Comparison of ENCODE assay signal across 20 cellular contexts in genomic region chr12:7265251-7265650, GRCh38. TPM values are rescaled to one million over a fixed set of nuclear protein-coding genes. Genes with fewer than 3 reads are reported as not detected.
DNase-seq lines count a peak whose midpoint lies in the region; ATAC-seq, FAIRE-seq and TF ChIP-seq lines count a peak whose summit lies in the region.
"Had no signal": no experiment of that assay in that cellular context is flagged by ENCODE, and none has a peak within 500 bp of the region (broad histone marks: within the 10 kb centered on the region; RNA-seq: fewer than 3 reads in every experiment).

No MANE protein-coding gene starts in this region.

- H2AFZ ChIP-seq in osteoblast (ENCODE audit: low read length), result no peak overlapping the region

- intact Hi-C loops in prostate gland (cut with DNase I) (no loop called here), pancreas (cut with DNase I) (no loop called here), left ventricle myocardium superior (cut with micrococcal nuclease) (no loop called here)

- DNase-seq in M059J (ENCODE audit: low read depth) (peak; percentile 3), epithelial cell of esophagus (ENCODE audit: low read depth) (peak; percentile 38), prostate gland (ENCODE audit: low spot score) (peak; percentile 13), pancreas (no peak), COR-L47 (lab: John Stamatoyannopoulos, UW) (no peak), left ventricle myocardium superior (no peak), osteoblast (ENCODE audit: insufficient read length, low spot score, missing footprints) (no peak)
- DNase-seq: 8988T; AML-193; CD4-positive, CD25-positive, alpha-beta regulatory T cell; DMS79; EL; IMR-90 had no signal

- H3K9me3 ChIP-seq in prostate gland, result no peaks in the 10 kb centered on the region
- H3K9me3 ChIP-seq in pancreas, result no peaks in the 10 kb centered on the region
- H3K9me3 ChIP-seq in osteoblast (ENCODE audit: low read depth, low read length), result no peaks in the 10 kb centered on the region
- H3K9me3 ChIP-seq: BLaER1 had no signal

- H3K36me3 ChIP-seq in prostate gland (no peaks in the 10 kb centered on the region), pancreas (no peaks in the 10 kb centered on the region), osteoblast (ENCODE audit: insufficient read depth, low read length) (no peaks in the 10 kb centered on the region)
- H3K36me3 ChIP-seq: BLaER1 had no signal

- 46% methylated on average over 4 of the region's 4 CpGs for WGBS in prostate gland
- 84% methylated on average over 4 of the region's 4 CpGs for WGBS in pancreas, 2 donors

- H3K27me3 ChIP-seq in prostate gland (replicated peaks; ENCODE audit: insufficient read depth), result no peaks in the 10 kb centered on the region
- no peaks in the 10 kb centered on the region for H3K27me3 ChIP-seq in pancreas
- no peaks in the 10 kb centered on the region for H3K27me3 ChIP-seq in osteoblast (ENCODE audit: insufficient read depth, low read length)
- H3K27me3 ChIP-seq: BLaER1 had no signal

- no peaks in the 10 kb centered on the region for H3K79me2 ChIP-seq in osteoblast (ENCODE audit: insufficient read depth, low read length)

- ATAC-seq in pancreas, result no peak
- no peak for ATAC-seq in left ventricle myocardium superior
- ATAC-seq: HCT116 had no signal

- no peak for TF ChIP-seq CTCF in C4-2B (conservative IDR thresholded peaks at IDR 0.05)
- TF ChIP-seq CTCF in epithelial cell of esophagus (IDR thresholded peaks at IDR 0.05; ENCODE audit: insufficient read depth, low read depth, low read length, missing control alignments), result no peak
- no peak for TF ChIP-seq CTCF in prostate gland (IDR thresholded peaks at IDR 0.05)
- no peak for TF ChIP-seq CTCF in pancreas (IDR thresholded peaks at IDR 0.05)
- TF ChIP-seq CTCF in osteoblast (IDR thresholded peaks at IDR 0.05; ENCODE audit: extremely low read depth, low read depth, low read length), result no peak

- no peaks in the 10 kb centered on the region for H4K20me1 ChIP-seq in osteoblast (ENCODE audit: insufficient read depth, low read length)
- H4K20me1 ChIP-seq: BLaER1 had no signal

- FAIRE-seq in pancreas (lab: Jason Lieb, UNC), result no peak
- FAIRE-seq: G401.6, GM12891 had no signal

- H3K4me2 ChIP-seq in osteoblast (ENCODE audit: insufficient read depth, low read length), result no peak overlapping the region
- H3K4me2 ChIP-seq: BLaER1 had no signal

- H3K4me3 ChIP-seq in epithelial cell of esophagus (ENCODE audit: low read length), result no peak overlapping the region
- no peak overlapping the region for H3K4me3 ChIP-seq in prostate gland
- no peak overlapping the region for H3K4me3 ChIP-seq in pancreas
- H3K4me3 ChIP-seq in osteoblast (ENCODE audit: insufficient read depth, low read length), result no peak overlapping the region
- H3K4me3 ChIP-seq: BLaER1 had no signal

- H3K27ac ChIP-seq in C4-2B (peak overlapping the region; percentile 47; the same call in 1 of the 2 replicates), prostate gland (no peak overlapping the region), pancreas (no peak overlapping the region), osteoblast (ENCODE audit: low read depth, low read length) (no peak overlapping the region)
- H3K27ac ChIP-seq: BLaER1 had no signal

- H3K4me1 ChIP-seq in prostate gland (replicated peaks), result no peaks in the 10 kb centered on the region
- no peaks in the 10 kb centered on the region for H3K4me1 ChIP-seq in pancreas
- no peaks in the 10 kb centered on the region for H3K4me1 ChIP-seq in osteoblast (ENCODE audit: insufficient read depth, low read length)
- H3K4me1 ChIP-seq: BLaER1 had no signal

- TF ChIP-seq POLR2A in prostate gland (IDR thresholded peaks at IDR 0.05), result no peak

RNA-seq across cellular contexts. Expression of gene ACSM4, which starts 38.6 kb away (rescaled TPM):
- total RNA-seq in M059J (2014; rRNA removed; shearing (Covaris generic)), result not detected in 2 replicates
- under 1 TPM in 1 of 2 donors, not detected in 1; 0.91 TPM for total RNA-seq in prostate gland
- total RNA-seq in pancreas, result not detected
- polyA plus RNA-seq in pancreas, result not detected
- total RNA-seq in left ventricle myocardium superior, result not detected
- not detected in 2 replicates for total RNA-seq in osteoblast
- total RNA-seq: CD4-positive, CD25-positive, alpha-beta regulatory T cell; H4; HT-29; IMR-90 had no signal
- polyA plus RNA-seq: CD4-positive, CD25-positive, alpha-beta regulatory T cell; IMR-90 had no signal

Comparison
In these comparisons a context has a peak if more than half of its experiments do, and no peak if none do; other contexts are left out.
1. DNase-seq: peak in M059J (single experiment), epithelial cell of esophagus (single experiment) and prostate gland (single experiment); none in pancreas (0 of 6), COR-L47 (single experiment), left ventricle myocardium superior (single experiment) and osteoblast (single experiment).